19 cellular contexts compared by ENCODE assay signal in genomic region chr10:103930449-103930848, GRCh38. TPM values are rescaled to one million over a fixed set of nuclear protein-coding genes. Genes with fewer than 3 reads are reported as not detected.
A peak's percentile ranks its signal among the peaks of the same experiment; 100 is the strongest.
DNase-seq lines count a peak whose midpoint lies in the region; ATAC-seq and TF ChIP-seq lines count a peak whose summit lies in the region.
"Had no signal": no experiment of that assay in that cellular context is flagged by ENCODE, and none has a peak within 500 bp of the region (broad histone marks: within the 10 kb centered on the region; RNA-seq: fewer than 3 reads in every experiment).

No MANE protein-coding gene starts in this region.

- peak overlapping the region; percentile 69 for H3K4me3 Mint-ChIP-seq in glutamatergic neuron (ENCODE audit: unreplicated experiment)
- H3K4me3 Mint-ChIP-seq: CD4-positive, alpha-beta T cell; H9; IgD-negative memory B cell had no signal

- peak overlapping the region; percentile 98 for H3K27ac Mint-ChIP-seq in glutamatergic neuron (ENCODE audit: unreplicated experiment)
- H3K27ac Mint-ChIP-seq: CD4-positive, alpha-beta T cell; H9; IgD-negative memory B cell had no signal

- no peaks in the 10 kb centered on the region for H3K9me3 ChIP-seq in psoas muscle
- H3K9me3 ChIP-seq: A549, Caco-2 had no signal

- no peaks in the 10 kb centered on the region for H3K27me3 ChIP-seq in psoas muscle (ENCODE audit: insufficient read depth in 3 of 3, low read length in 2 of 3)

- no peak overlapping the region for H3K4me3 ChIP-seq in psoas muscle
- H3K4me3 ChIP-seq: A549 had no signal

- H3K27me3 Mint-ChIP-seq in glutamatergic neuron (ENCODE audit: unreplicated experiment) = peaks cover 19% of the 10 kb centered on the region
- H3K27me3 Mint-ChIP-seq: CD4-positive, alpha-beta T cell; IgD-negative memory B cell had no signal

- WGBS in psoas muscle, 3 donors = 93 to 97% (median 96%) methylated on average over 1 of the region's 1 CpG

- H3K4me1 Mint-ChIP-seq in glutamatergic neuron (ENCODE audit: low read depth, unreplicated experiment) = peaks cover 70% of the 10 kb centered on the region
- H3K4me1 Mint-ChIP-seq: IgD-negative memory B cell had no signal

- H3K36me3 ChIP-seq in psoas muscle (ENCODE audit: insufficient read depth in 1 of 2, low read depth in 1 of 2) = no peaks in the 10 kb centered on the region

- H3K36me3 Mint-ChIP-seq in glutamatergic neuron (ENCODE audit: unreplicated experiment) = no peaks in the 10 kb centered on the region

- no peaks in the 10 kb centered on the region for H3K4me1 ChIP-seq in psoas muscle
- H3K4me1 ChIP-seq: A549 had no signal

- ATAC-seq in psoas muscle = no peak
- ATAC-seq in left ventricle myocardium superior = no peak
- ATAC-seq: A549, HepG2 had no signal

- TF ChIP-seq CTCF in glutamatergic neuron (IDR thresholded peaks at IDR 0.05; ENCODE audit: partially characterized antibody, unreplicated experiment) (no peak), psoas muscle (IDR thresholded peaks at IDR 0.05) (no peak)

- H3K27ac ChIP-seq in psoas muscle = no peak overlapping the region
- H3K27ac ChIP-seq: 22Rv1, A549, C4-2B had no signal

- H3K9me3 Mint-ChIP-seq in glutamatergic neuron (ENCODE audit: unreplicated experiment) = peaks cover 29% of the 10 kb centered on the region
- H3K9me3 Mint-ChIP-seq: CD4-positive, alpha-beta T cell; IgD-negative memory B cell had no signal

- intact Hi-C loops in psoas muscle (cut with DNase I) = no loop called here
- intact Hi-C loops in left ventricle myocardium superior (cut with micrococcal nuclease) = no loop called here

- DNase-seq in NCI-H2171 treated with DMSO at 0.1 percent for 48 hours (lab: John Stamatoyannopoulos, UW) (peak; percentile 30), NCI-H2171 (lab: John Stamatoyannopoulos, UW) (no peak), NCI-H82 treated with DMSO at 0.1 percent for 48 hours (lab: John Stamatoyannopoulos, UW; ENCODE audit: unreplicated experiment) (peak; percentile 68), glutamatergic neuron (no peak), psoas muscle (no peak), left ventricle myocardium superior (no peak)
- DNase-seq in activated CD4-positive, alpha-beta T cell treated with anti-CD3 and anti-CD28 coated beads, Interleukin-2, amount 50 U/mL, for 4 hours = no peak
- DNase-seq: AML-193; Caco-2; CD4-positive, alpha-beta T cell; DMS153; DMS79; GDM1; H9 had no signal

RNA-seq across cellular contexts. Expression of gene STN1, which starts 12.5 kb away (rescaled TPM):
- total RNA-seq in glutamatergic neuron (ENCODE audit: unreplicated experiment) (57.1 TPM), psoas muscle (10 to 100 TPM; 15.4 to 22.7 (median 18.8) TPM), left ventricle myocardium superior (33.2 TPM)
- 10 to 100 TPM; 15.3 to 19.8 (median 15.9) TPM for polyA plus RNA-seq in psoas muscle

RNA-seq across cellular contexts. Expression of gene SLK, which starts 36.5 kb away (rescaled TPM):
- total RNA-seq in glutamatergic neuron (ENCODE audit: unreplicated experiment) (122 TPM), psoas muscle (10 to 100 TPM; 36.6 to 48.6 (median 41.0) TPM), left ventricle myocardium superior (31.0 TPM)
- polyA plus RNA-seq in psoas muscle = 10 to 100 TPM; 15.5 to 35.7 (median 22.6) TPM

Comparison
In these comparisons a context has a peak if more than half of its experiments do, and no peak if none do; other contexts are left out.
1. DNase-seq: peak in NCI-H2171 treated with DMSO at 0.1 percent for 48 hours (single experiment) and NCI-H82 treated with DMSO at 0.1 percent for 48 hours (single experiment); none in NCI-H2171 (single experiment), glutamatergic neuron (single experiment), activated CD4-positive, alpha-beta T cell treated with anti-CD3 and anti-CD28 coated beads, Interleukin-2, amount 50 U/mL, for 4 hours (0 of 2), psoas muscle (0 of 2) and left ventricle myocardium superior (single experiment).